In genomic region chr7:152424348-152425108, GRCh38 we compare ENCODE assay signal across 16 cellular contexts. TPM values are rescaled to one million over a fixed set of nuclear protein-coding genes. Genes with fewer than 3 reads are reported as not detected.
DNase-seq lines count a peak whose midpoint lies in the region; ATAC-seq and TF ChIP-seq lines count a peak whose summit lies in the region.
"Had no signal": no experiment of that assay in that cellular context is flagged by ENCODE, and none has a peak within 500 bp of the region (broad histone marks: within the 10 kb centered on the region; RNA-seq: fewer than 3 reads in every experiment).

No MANE protein-coding gene starts in this region.

- H3K27me3 Mint-ChIP-seq in activated T-helper 1 cell treated with anti-CD3 and anti-CD28 coated beads, Interleukin-12 subunit alpha, Interleukin-12 subunit beta, Interleukin-2, Interleukin-4 antibody, amounts not matched to agents 30 ng/mL and 10 ng/mL and 1 ng/mL, durations not matched to agents 14 hours and 24 hours and 36 hours (ENCODE audit: insufficient read depth) = no peaks in the 10 kb centered on the region

- H3K9me3 Mint-ChIP-seq in activated T-helper 1 cell treated with anti-CD3 and anti-CD28 coated beads, Interleukin-12 subunit alpha, Interleukin-12 subunit beta, Interleukin-2, Interleukin-4 antibody, amounts not matched to agents 30 ng/mL and 10 ng/mL and 1 ng/mL, durations not matched to agents 14 hours and 24 hours and 36 hours = peaks cover 21% of the 10 kb centered on the region

- H3K9me3 ChIP-seq in upper lobe of right lung = no peaks in the 10 kb centered on the region
- H3K9me3 ChIP-seq: pancreas had no signal

- no peaks in the 10 kb centered on the region for H3K36me3 ChIP-seq in upper lobe of right lung
- H3K36me3 ChIP-seq: heart left ventricle, pancreas had no signal

- H3K36me3 Mint-ChIP-seq in activated T-helper 1 cell treated with anti-CD3 and anti-CD28 coated beads, Interleukin-12 subunit alpha, Interleukin-12 subunit beta, Interleukin-2, Interleukin-4 antibody, amounts not matched to agents 30 ng/mL and 10 ng/mL and 1 ng/mL, durations not matched to agents 14 hours and 24 hours and 36 hours (ENCODE audit: low read depth) = peaks cover 30% of the 10 kb centered on the region

- peak; percentile 2 for DNase-seq in stimulated activated CD4-positive, alpha-beta T cell treated with anti-CD3 and anti-CD28 coated beads, Interleukin-2, amount 100 ng/mL, for 4 hours (ENCODE audit: low read depth)
- no peak for DNase-seq in stimulated activated CD4-positive, alpha-beta T cell treated with anti-CD3 and anti-CD28 coated beads, Interleukin-4, amount 100 ng/mL, for 1 hour
- no peak for DNase-seq in activated T-helper 1 cell treated with anti-CD3 and anti-CD28 coated beads, Interleukin-12 subunit alpha, Interleukin-12 subunit beta, Interleukin-2, Interleukin-4 antibody, amounts not matched to agents 30 ng/mL and 10 ng/mL and 1 ng/mL, durations not matched to agents 14 hours and 24 hours and 36 hours (ENCODE audit: low spot score)
- peak; percentile 54 for DNase-seq in hepatic stellate cell (ENCODE audit: low spot score)
- DNase-seq in upper lobe of right lung = peak; percentile 32
- DNase-seq in SHP77 treated with DMSO at 0.1 percent for 48 hours (lab: John Stamatoyannopoulos, UW) = no peak
- DNase-seq in ureter (ENCODE audit: low spot score) = no peak
- DNase-seq: amniotic stem cell; effector CD8-positive, alpha-beta T cell; heart left ventricle; NCI-H1092 treated with DMSO at 0.1 percent for 48 hours; NCI-H748 treated with DMSO at 0.1 percent for 48 hours; pancreas; stimulated activated CD4-positive, alpha-beta T cell treated with anti-CD3 and anti-CD28 coated beads, Interleukin-2, amount 100 ng/mL, for 48 hours had no signal

- H3K4me1 ChIP-seq in upper lobe of right lung = peaks cover 17% of the 10 kb centered on the region

- no peak overlapping the region for H3K27ac ChIP-seq in upper lobe of right lung
- H3K27ac ChIP-seq: C4-2B, heart left ventricle, pancreas had no signal

- H3K4me3 ChIP-seq in upper lobe of right lung = no peak overlapping the region
- H3K4me3 ChIP-seq: heart left ventricle, pancreas had no signal

- TF ChIP-seq CTCF in upper lobe of right lung (IDR thresholded peaks at IDR 0.05) = no peak

- intact Hi-C loops in activated T-helper 1 cell treated with anti-CD3 and anti-CD28 coated beads, Interleukin-12 subunit alpha, Interleukin-12 subunit beta, Interleukin-2, Interleukin-4 antibody, amounts not matched to agents 30 ng/mL and 10 ng/mL and 1 ng/mL, durations not matched to agents 14 hours and 24 hours and 36 hours (cut with micrococcal nuclease) = loop anchor here (5.0 to 10.0 kb wide), 3 partner anchors 38 to 790 kb away; no protein-coding TSS in a partner anchor
- intact Hi-C loops in upper lobe of right lung (cut with DNase I) = no loop called here

- peak overlapping the region; percentile 66 for H3K27ac Mint-ChIP-seq in activated T-helper 1 cell treated with anti-CD3 and anti-CD28 coated beads, Interleukin-12 subunit alpha, Interleukin-12 subunit beta, Interleukin-2, Interleukin-4 antibody, amounts not matched to agents 30 ng/mL and 10 ng/mL and 1 ng/mL, durations not matched to agents 14 hours and 24 hours and 36 hours

- ATAC-seq in upper lobe of right lung (no peak), HG02870 (IDR thresholded peaks at IDR 0.05; ENCODE audit: unreplicated experiment) (no peak)
- ATAC-seq: pancreas had no signal

- no peaks in the 10 kb centered on the region for H3K27me3 ChIP-seq in upper lobe of right lung
- H3K27me3 ChIP-seq: heart left ventricle, pancreas had no signal

- H3K4me1 Mint-ChIP-seq in activated T-helper 1 cell treated with anti-CD3 and anti-CD28 coated beads, Interleukin-12 subunit alpha, Interleukin-12 subunit beta, Interleukin-2, Interleukin-4 antibody, amounts not matched to agents 30 ng/mL and 10 ng/mL and 1 ng/mL, durations not matched to agents 14 hours and 24 hours and 36 hours (ENCODE audit: low read depth) = peaks cover 45% of the 10 kb centered on the region

- H3K4me3 Mint-ChIP-seq in activated T-helper 1 cell treated with anti-CD3 and anti-CD28 coated beads, Interleukin-12 subunit alpha, Interleukin-12 subunit beta, Interleukin-2, Interleukin-4 antibody, amounts not matched to agents 30 ng/mL and 10 ng/mL and 1 ng/mL, durations not matched to agents 14 hours and 24 hours and 36 hours = no peak overlapping the region

RNA-seq across cellular contexts. Expression of gene KMT2C, which starts 11.3 kb away (rescaled TPM):
- total RNA-seq in activated T-helper 1 cell treated with anti-CD3 and anti-CD28 coated beads, Interleukin-12 subunit alpha, Interleukin-12 subunit beta, Interleukin-2, Interleukin-4 antibody, amounts not matched to agents 30 ng/mL and 10 ng/mL and 1 ng/mL, durations not matched to agents 14 hours and 24 hours and 36 hours = 59.5 and 64.2 TPM in 2 replicates
- total RNA-seq in upper lobe of right lung = 99.0 TPM
- total RNA-seq in ureter = 139 TPM

Comparison
In these comparisons a context has a peak if more than half of its experiments do, and no peak if none do; other contexts are left out.
1. DNase-seq: peak in stimulated activated CD4-positive, alpha-beta T cell treated with anti-CD3 and anti-CD28 coated beads, Interleukin-2, amount 100 ng/mL, for 4 hours (single experiment), hepatic stellate cell (single experiment) and upper lobe of right lung (single experiment); none in stimulated activated CD4-positive, alpha-beta T cell treated with anti-CD3 and anti-CD28 coated beads, Interleukin-4, amount 100 ng/mL, for 1 hour (single experiment), activated T-helper 1 cell treated with anti-CD3 and anti-CD28 coated beads, Interleukin-12 subunit alpha, Interleukin-12 subunit beta, Interleukin-2, Interleukin-4 antibody, amounts not matched to agents 30 ng/mL and 10 ng/mL and 1 ng/mL, durations not matched to agents 14 hours and 24 hours and 36 hours (single experiment), SHP77 treated with DMSO at 0.1 percent for 48 hours (single experiment) and ureter (single experiment).